Comparison of ENCODE assay signal across 1 cellular context in the genomic region with DNA sequence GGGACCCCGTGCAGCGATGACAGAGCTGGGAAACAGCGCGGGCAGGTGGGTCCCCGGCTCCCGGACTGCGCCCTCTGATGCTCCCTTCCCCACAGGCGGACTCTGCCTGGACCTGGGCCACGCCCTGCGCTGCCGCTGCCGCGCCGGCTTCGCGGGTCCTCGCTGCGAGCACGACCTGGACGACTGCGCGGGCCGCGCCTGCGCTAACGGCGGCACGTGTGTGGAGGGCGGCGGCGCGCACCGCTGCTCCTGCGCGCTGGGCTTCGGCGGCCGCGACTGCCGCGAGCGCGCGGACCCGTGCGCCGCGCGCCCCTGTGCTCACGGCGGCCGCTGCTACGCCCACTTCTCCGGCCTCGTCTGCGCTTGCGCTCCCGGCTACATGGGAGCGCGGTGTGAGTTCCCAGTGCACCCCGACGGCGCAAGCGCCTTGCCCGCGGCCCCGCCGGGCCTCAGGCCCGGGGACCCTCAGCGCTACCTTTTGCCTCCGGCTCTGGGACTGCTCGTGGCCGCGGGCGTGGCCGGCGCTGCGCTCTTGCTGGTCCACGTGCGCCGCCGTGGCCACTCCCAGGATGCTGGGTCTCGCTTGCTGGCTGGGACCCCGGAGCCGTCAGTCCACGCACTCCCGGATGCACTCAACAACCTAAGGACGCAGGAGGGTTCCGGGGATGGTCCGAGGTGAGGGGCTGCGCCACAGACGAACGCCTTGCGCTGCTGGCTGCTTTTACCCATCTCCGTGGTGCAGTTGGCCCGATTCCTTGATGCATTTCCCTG.
TF ChIP-seq lines count a peak whose summit lies in the region.

No MANE protein-coding gene starts in this region.

TF ChIP-seq in WTC11, 78 proteins besides CTCF, POLR2A, EP300 and RAD21 (continued from another document):
- TF ChIP-seq ZNF532 (CRISPR knock-in tag; IDR thresholded peaks at IDR 0.05; ENCODE audit: borderline replicate concordance) (no peak), GRHL2 (CRISPR knock-in tag; IDR thresholded peaks at IDR 0.05; ENCODE audit: insufficient replicate concordance, severe bottlenecking) (no peak)
